Comparison of ENCODE assay signal across 8 cellular contexts in genomic region chr2:64018715-64019082, GRCh38. TPM values are rescaled to one million over a fixed set of nuclear protein-coding genes. Genes with fewer than 3 reads are reported as not detected.
DNase-seq lines count a peak whose midpoint lies in the region; ATAC-seq and TF ChIP-seq lines count a peak whose summit lies in the region.

No MANE protein-coding gene starts in this region.

- H3K4me3 ChIP-seq in choroid plexus epithelial cell (ENCODE audit: low read depth, low read length) (peak overlapping the region; percentile 76), right lobe of liver (peak overlapping the region; percentile 58 to 68 (median 59))

- H3K9me3 ChIP-seq in right lobe of liver: no peaks in the 10 kb centered on the region

- peaks cover 0 to 24% (median 10%) of the 10 kb centered on the region in 4 donors for H3K4me1 ChIP-seq in right lobe of liver

- no peaks in the 10 kb centered on the region for H3K27me3 ChIP-seq in right lobe of liver

- CTCF ChIA-PET in RWPE1 (lab: Yijun Ruan, JAX): interaction anchor here (0.7 kb wide), 1 partner anchor 195 kb away, joined by 4 read pairs; no protein-coding TSS in a partner anchor

- ATAC-seq in GM18517 (IDR thresholded peaks at IDR 0.05; ENCODE audit: unreplicated experiment) (peak; percentile 50), HG03066 (IDR thresholded peaks at IDR 0.05; ENCODE audit: low read depth, unreplicated experiment) (peak; percentile 50), right lobe of liver (peak in 2 of 4 donors; percentile 51 to 70)

- 0% methylated on average over 2 of the region's 38 CpGs for WGBS in right lobe of liver (ENCODE audit: insufficient coverage, low coverage, low lambda C conversion rate, missing lambda C conversion rate)

- H3K27ac ChIP-seq in RWPE1: peak overlapping the region; percentile 91
- peak overlapping the region; percentile 87 to 94 (median 93) for H3K27ac ChIP-seq in right lobe of liver

- no peaks in the 10 kb centered on the region for H3K36me3 ChIP-seq in right lobe of liver

- TF ChIP-seq CTCF in RWPE1 (conservative IDR thresholded peaks at IDR 0.05; ENCODE audit: low read depth) (no peak), choroid plexus epithelial cell (conservative IDR thresholded peaks at IDR 0.05; ENCODE audit: low read depth, low read length) (no peak), right lobe of liver (IDR thresholded peaks at IDR 0.05) (no peak)

- intact Hi-C loops in right lobe of liver (cut with DNase I): no loop called here

- TF ChIP-seq POLR2A in right lobe of liver (IDR thresholded peaks at IDR 0.05): no peak

- POLR2A ChIA-PET in RWPE1 (lab: Yijun Ruan, JAX; ENCODE audit: low non-redundant PET): interaction anchor here (0.6 kb wide), 2 partner anchors 336 to 627 kb away, joined by 3 read pairs; no protein-coding TSS in a partner anchor

- peak; percentile 30 to 44 for DNase-seq in AML-193 (lab: John Stamatoyannopoulos, UW)
- DNase-seq in RWPE1 (ENCODE audit: low spot score): peak; percentile 16
- DNase-seq in choroid plexus epithelial cell (ENCODE audit: low read depth): peak; percentile 35
- DNase-seq in right lobe of liver: peak in 1 of 3 donors; percentile 74
- DNase-seq in stimulated activated naive CD4-positive, alpha-beta T cell treated with Interleukin-2 at 50 U/mL for 16 hours (lab: John Stamatoyannopoulos, UW): peak; percentile 43
- DNase-seq in NCI-H226: no peak

RNA-seq across cellular contexts. Expression of gene VPS54, which starts 0.5 kb away (rescaled TPM):
- total RNA-seq in right lobe of liver: 10 to 100 TPM; 11.6 to 12.5 (median 12.2) TPM
